In genomic region chr11:4385978-4386740, GRCh38 we compare ENCODE assay signal across 22 cellular contexts. TPM values are rescaled to one million over a fixed set of nuclear protein-coding genes. Genes with fewer than 3 reads are reported as not detected.
DNase-seq lines count a peak whose midpoint lies in the region; ATAC-seq and TF ChIP-seq lines count a peak whose summit lies in the region.
"Had no signal": no experiment of that assay in that cellular context is flagged by ENCODE, and none has a peak within 500 bp of the region (broad histone marks: within the 10 kb centered on the region; RNA-seq: fewer than 3 reads in every experiment).

No MANE protein-coding gene starts in this region.

- H3K36me3 Mint-ChIP-seq in CD4-positive, CD25-positive, alpha-beta regulatory T cell: peaks cover 76% of the 10 kb centered on the region
- H3K36me3 Mint-ChIP-seq in endothelial cell (ENCODE audit: low read depth, unreplicated experiment): peaks cover 38% of the 10 kb centered on the region
- peaks cover 73% of the 10 kb centered on the region for H3K36me3 Mint-ChIP-seq in stimulated activated effector memory CD8-positive, alpha-beta T cell treated with anti-CD3 and anti-CD28 coated beads, Interleukin-12 subunit alpha, Interleukin-12 subunit beta, amount 100 ng/mL, for 72 hours
- H3K36me3 Mint-ChIP-seq in CD4-positive, alpha-beta T cell (ENCODE audit: low read depth): peaks cover 81% of the 10 kb centered on the region

- H3K9me3 ChIP-seq in CD4-positive, CD25-positive, alpha-beta regulatory T cell (ENCODE audit: control insufficient read depth in 2 of 2, low read length in 2 of 2): no peaks in the 10 kb centered on the region
- H3K9me3 ChIP-seq in PC-3 (ENCODE audit: low read length): no peaks in the 10 kb centered on the region
- H3K9me3 ChIP-seq in CD4-positive, alpha-beta T cell (ENCODE audit: control insufficient read depth, low read length): no peaks in the 10 kb centered on the region
- H3K9me3 ChIP-seq: A549, BE2C, Caco-2 had no signal

- CTCF ChIA-PET in PC-3 (lab: Charles Lee): no interaction called here
- CTCF ChIA-PET in CD4-positive, alpha-beta T cell (lab: Charles Lee): no interaction called here

- BruUV-seq in PC-3 (replicated peaks; lab: Mats Ljungman, UMichigan): no TSS peak

- H3K9me2 ChIP-seq in PC-3 (replicated peaks; ENCODE audit: low read length): no peaks in the 10 kb centered on the region

- H3K4me3 Mint-ChIP-seq in CD4-positive, CD25-positive, alpha-beta regulatory T cell: no peak overlapping the region
- peak overlapping the region; percentile 68 for H3K4me3 Mint-ChIP-seq in endothelial cell (ENCODE audit: unreplicated experiment)
- H3K4me3 Mint-ChIP-seq in stimulated activated effector memory CD8-positive, alpha-beta T cell treated with anti-CD3 and anti-CD28 coated beads, Interleukin-12 subunit alpha, Interleukin-12 subunit beta, amount 100 ng/mL, for 72 hours: no peak overlapping the region
- no peak overlapping the region for H3K4me3 Mint-ChIP-seq in CD4-positive, alpha-beta T cell
- H3K4me3 Mint-ChIP-seq: CD14-positive monocyte; CD8-positive, alpha-beta T cell had no signal

- peaks cover 17 to 26% (median 18%) of the 10 kb centered on the region in 4 donors for H3K4me1 Mint-ChIP-seq in CD4-positive, CD25-positive, alpha-beta regulatory T cell
- H3K4me1 Mint-ChIP-seq in endothelial cell (ENCODE audit: unreplicated experiment): peaks cover 3% of the 10 kb centered on the region
- H3K4me1 Mint-ChIP-seq in stimulated activated effector memory CD8-positive, alpha-beta T cell treated with anti-CD3 and anti-CD28 coated beads, Interleukin-12 subunit alpha, Interleukin-12 subunit beta, amount 100 ng/mL, for 72 hours: peaks cover 25% of the 10 kb centered on the region
- peaks cover 18% of the 10 kb centered on the region for H3K4me1 Mint-ChIP-seq in CD4-positive, alpha-beta T cell (ENCODE audit: low read depth)

- TF ChIP-seq CTCF in PC-3 (conservative IDR thresholded peaks at IDR 0.05; ENCODE audit: low read depth, low read length) (no peak), endothelial cell (IDR thresholded peaks at IDR 0.05; ENCODE audit: unreplicated experiment) (no peak)
- TF ChIP-seq CTCF in CD4-positive, alpha-beta T cell (IDR thresholded peaks at IDR 0.05): no peak

- H3K4me1 ChIP-seq in CD4-positive, CD25-positive, alpha-beta regulatory T cell (ENCODE audit: control insufficient read depth, insufficient read depth, low read length, poor library complexity, severe bottlenecking): peaks cover 4% of the 10 kb centered on the region
- peaks cover 9% of the 10 kb centered on the region; the same call in 1 of the 2 replicates for H3K4me1 ChIP-seq in PC-3 (ENCODE audit: insufficient read depth, low read length)
- H3K4me1 ChIP-seq: A549, BE2C, Caco-2 had no signal

- H3K27ac Mint-ChIP-seq in CD4-positive, CD25-positive, alpha-beta regulatory T cell: peak overlapping the region in 2 of 3 donors; percentile 23 to 76
- H3K27ac Mint-ChIP-seq in endothelial cell (ENCODE audit: unreplicated experiment): peak overlapping the region; percentile 38
- peak overlapping the region; percentile 46 for H3K27ac Mint-ChIP-seq in stimulated activated effector memory CD8-positive, alpha-beta T cell treated with anti-CD3 and anti-CD28 coated beads, Interleukin-12 subunit alpha, Interleukin-12 subunit beta, amount 100 ng/mL, for 72 hours
- H3K27ac Mint-ChIP-seq in CD4-positive, alpha-beta T cell: no peak overlapping the region
- H3K27ac Mint-ChIP-seq: CD8-positive, alpha-beta T cell had no signal

- no peaks in the 10 kb centered on the region for H3K9me3 Mint-ChIP-seq in CD4-positive, CD25-positive, alpha-beta regulatory T cell
- H3K9me3 Mint-ChIP-seq in endothelial cell (ENCODE audit: unreplicated experiment): no peaks in the 10 kb centered on the region
- no peaks in the 10 kb centered on the region for H3K9me3 Mint-ChIP-seq in stimulated activated effector memory CD8-positive, alpha-beta T cell treated with anti-CD3 and anti-CD28 coated beads, Interleukin-12 subunit alpha, Interleukin-12 subunit beta, amount 100 ng/mL, for 72 hours
- H3K9me3 Mint-ChIP-seq in CD4-positive, alpha-beta T cell: no peaks in the 10 kb centered on the region
- H3K9me3 Mint-ChIP-seq: CD8-positive, alpha-beta T cell had no signal

- H4K20me1 ChIP-seq in PC-3 (ENCODE audit: low read length): no peaks in the 10 kb centered on the region

- peaks cover 69% of the 10 kb centered on the region for H3K36me3 ChIP-seq in CD4-positive, CD25-positive, alpha-beta regulatory T cell (ENCODE audit: control insufficient read depth, insufficient read depth, low read length)
- H3K36me3 ChIP-seq in PC-3 (ENCODE audit: low read depth, low read length): no peaks in the 10 kb centered on the region
- H3K36me3 ChIP-seq: BE2C had no signal

- DNase-seq in CD4-positive, CD25-positive, alpha-beta regulatory T cell: no peak
- peak; percentile 63 for DNase-seq in PC-3
- DNase-seq in endothelial cell (ENCODE audit: low spot score): no peak
- DNase-seq in stimulated activated effector memory CD8-positive, alpha-beta T cell treated with anti-CD3 and anti-CD28 coated beads, Interleukin-12 subunit alpha, Interleukin-12 subunit beta, amount 100 ng/mL, for 72 hours (ENCODE audit: low spot score in 2 of 2): no peak
- no peak for DNase-seq in SIG-M5 treated with dmso at 0.1 percent for 504 hours (lab: John Stamatoyannopoulos, UW; ENCODE audit: unreplicated experiment)
- no peak for DNase-seq in activated effector memory CD4-positive, alpha-beta T cell treated with Interleukin-2 at 50 U/mL for 16 hours
- no peak for DNase-seq in CD4-positive, alpha-beta T cell
- DNase-seq: 8988T; ACHN; AML-193; BE2C; Caco-2; CD8-positive, alpha-beta T cell; DMS153; DND-41; GM23248; H7; HCEC 1CT had no signal

- no peaks in the 10 kb centered on the region for H3K27me3 ChIP-seq in CD4-positive, CD25-positive, alpha-beta regulatory T cell (ENCODE audit: control insufficient read depth, insufficient read depth, low read length)
- H3K27me3 ChIP-seq in PC-3 (ENCODE audit: low read length): no peaks in the 10 kb centered on the region
- H3K27me3 ChIP-seq in CD4-positive, alpha-beta T cell (ENCODE audit: control insufficient read depth, insufficient read depth, low read length): no peaks in the 10 kb centered on the region
- H3K27me3 ChIP-seq: BE2C; BLaER1 treated with 17β-estradiol and CSF1 and Interleukin-3, amounts not matched to agents 10 nM and 100 nM had no signal

- intact Hi-C loops in PC-3 (cut with micrococcal nuclease): no loop called here
- intact Hi-C loops in CD4-positive, alpha-beta T cell (cut with DNase I, micrococcal nuclease): no loop called here

- no peak overlapping the region for H3K4me2 ChIP-seq in PC-3 (ENCODE audit: low read length)
- H3K4me2 ChIP-seq: A549; BLaER1 treated with 17β-estradiol and CSF1 and Interleukin-3, amounts not matched to agents 10 nM and 100 nM had no signal

- no peak overlapping the region for H3K4me3 ChIP-seq in CD4-positive, CD25-positive, alpha-beta regulatory T cell (ENCODE audit: low read depth, low read length)
- H3K4me3 ChIP-seq in PC-3 (ENCODE audit: low read length): no peak overlapping the region
- H3K4me3 ChIP-seq: A549; BLaER1 treated with 17β-estradiol and CSF1 and Interleukin-3, amounts not matched to agents 10 nM and 100 nM; GM23248 had no signal

- H2AFZ ChIP-seq in PC-3 (ENCODE audit: low read length): no peak overlapping the region
- H2AFZ ChIP-seq: GM23248 had no signal

- no peaks in the 10 kb centered on the region for H3K79me2 ChIP-seq in PC-3 (ENCODE audit: low read length)

- POLR2A ChIA-PET in PC-3 (lab: Charles Lee; ENCODE audit: unreplicated experiment): no interaction called here
- POLR2A ChIA-PET in CD4-positive, alpha-beta T cell (lab: Charles Lee): no interaction called here

- no peak overlapping the region for H3K27ac ChIP-seq in CD4-positive, CD25-positive, alpha-beta regulatory T cell (ENCODE audit: insufficient read depth, low read length, poor library complexity, severe bottlenecking)
- no peak overlapping the region for H3K27ac ChIP-seq in PC-3 (ENCODE audit: low read length)
- no peak overlapping the region for H3K27ac ChIP-seq in CD4-positive, alpha-beta T cell (ENCODE audit: low read depth, low read length)
- H3K27ac ChIP-seq: A549; BLaER1 treated with 17β-estradiol and CSF1 and Interleukin-3, amounts not matched to agents 10 nM and 100 nM; GM23248 had no signal

- no peaks in the 10 kb centered on the region for H3F3A ChIP-seq in PC-3 (ENCODE audit: low read length, unreplicated experiment)

- H3K27me3 Mint-ChIP-seq in CD4-positive, CD25-positive, alpha-beta regulatory T cell: no peaks in the 10 kb centered on the region
- H3K27me3 Mint-ChIP-seq in endothelial cell (ENCODE audit: unreplicated experiment): peaks cover 4% of the 10 kb centered on the region
- no peaks in the 10 kb centered on the region for H3K27me3 Mint-ChIP-seq in CD4-positive, alpha-beta T cell

- no peak overlapping the region for H3K9ac ChIP-seq in PC-3 (ENCODE audit: low read length)
- H3K9ac ChIP-seq: BLaER1 treated with 17β-estradiol and CSF1 and Interleukin-3, amounts not matched to agents 10 nM and 100 nM; GM23248 had no signal

- ATAC-seq in CD4-positive, CD25-positive, alpha-beta regulatory T cell (ENCODE audit: low read depth in 2 of 2): no peak
- peak; percentile 99 for ATAC-seq in PC-3
- ATAC-seq in stimulated activated effector memory CD8-positive, alpha-beta T cell treated with anti-CD3 and anti-CD28 coated beads, Interleukin-12 subunit alpha, Interleukin-12 subunit beta, amount 100 ng/mL, for 72 hours: no peak
- ATAC-seq in CD4-positive, alpha-beta T cell (ENCODE audit: poor library complexity): no peak
- ATAC-seq: A549; CD8-positive, alpha-beta T cell had no signal

RNA-seq across cellular contexts. Expression of gene TRIM21, which starts 7.3 kb away (rescaled TPM):
- total RNA-seq in CD4-positive, CD25-positive, alpha-beta regulatory T cell: 27.1 TPM
- 10 to 100 TPM; 60.1 to 79.3 (median 68.4) TPM for polyA plus RNA-seq in CD4-positive, CD25-positive, alpha-beta regulatory T cell
- total RNA-seq in PC-3 (2014; rRNA removed): 6.9 and 7.6 TPM in 2 replicates
- 28.1 TPM for total RNA-seq in endothelial cell (ENCODE audit: unreplicated experiment)
- total RNA-seq in CD4-positive, alpha-beta T cell: 10 to 100 TPM; 21.0 to 23.7 TPM

RNA-seq across cellular contexts. Expression of gene OR52B4, which starts 18.0 kb away (rescaled TPM):
- total RNA-seq in CD4-positive, CD25-positive, alpha-beta regulatory T cell: not detected
- polyA plus RNA-seq in CD4-positive, CD25-positive, alpha-beta regulatory T cell: not detected
- total RNA-seq in PC-3 (2014; rRNA removed): not detected in 2 replicates
- not detected for total RNA-seq in endothelial cell (ENCODE audit: unreplicated experiment)
- total RNA-seq in CD4-positive, alpha-beta T cell: not detected
- total RNA-seq: Caco-2; CD8-positive, alpha-beta T cell; GM23248; H1; H7 had no signal
- polyA plus RNA-seq: A549, CD14-positive monocyte, GM23248, H1 had no signal
